Comparison of ENCODE assay signal across 18 cellular contexts in the genomic region with DNA sequence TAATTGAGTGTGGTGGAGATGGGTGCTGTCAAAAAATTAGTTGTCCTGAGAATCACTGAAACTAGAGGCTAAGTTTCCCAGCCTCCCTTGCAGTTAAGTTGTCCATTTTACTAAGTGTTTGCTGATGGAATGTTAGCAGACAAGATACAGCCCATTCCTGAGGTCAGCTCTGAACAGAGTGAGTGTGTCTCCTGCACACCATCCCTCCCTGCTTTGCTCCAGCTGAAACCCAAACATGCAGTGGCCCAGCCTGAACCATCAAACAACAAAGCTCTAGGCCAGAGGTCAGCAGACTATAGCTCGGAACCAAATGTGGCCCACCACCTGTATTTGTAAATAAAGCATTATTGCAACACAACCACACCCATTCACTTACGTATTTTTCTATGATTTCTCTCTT. TPM values are rescaled to one million over a fixed set of nuclear protein-coding genes. Genes with fewer than 3 reads are reported as not detected.
DNase-seq lines count a peak whose midpoint lies in the region; ATAC-seq, FAIRE-seq and TF ChIP-seq lines count a peak whose summit lies in the region.
"Had no signal": no experiment of that assay in that cellular context is flagged by ENCODE, and none has a peak within 500 bp of the region (broad histone marks: within the 10 kb centered on the region; RNA-seq: fewer than 3 reads in every experiment).

No MANE protein-coding gene starts in this region.

- H3K9ac ChIP-seq in GM23248 (no peak overlapping the region), keratinocyte (ENCODE audit: control insufficient read depth, extremely low read depth, insufficient read depth, low read length) (no peak overlapping the region)

- 28 to 56% methylated on average over 2 of the region's 2 CpGs for WGBS in GM23248 (ENCODE audit: low coverage in 1 of 2, low lambda C conversion rate in 2 of 2, missing lambda C conversion rate in 2 of 2), 2 experiments

- no peak for ATAC-seq in GM21737 (IDR thresholded peaks at IDR 0.05; ENCODE audit: unreplicated experiment)

- H3K27me3 ChIP-seq in GM23248 (replicated peaks; ENCODE audit: insufficient read depth) (peaks cover 27% of the 10 kb centered on the region; the same call in 1 of the 2 replicates), keratinocyte (ENCODE audit: control insufficient read depth, extremely low read depth, insufficient read depth, low read length) (peaks cover 7% of the 10 kb centered on the region)
- H3K27me3 ChIP-seq: BE2C had no signal

- H3K4me2 ChIP-seq in GM23248 (ENCODE audit: unreplicated experiment) (no peak overlapping the region), keratinocyte (ENCODE audit: control insufficient read depth, extremely low read depth, insufficient read depth, low read depth, low read length) (no peak overlapping the region)

- DNase-seq in GM23248 (peak; percentile 6), choroid plexus epithelial cell (ENCODE audit: low read depth) (peak; percentile 31), keratinocyte (ENCODE audit: low read depth, low spot score) (no peak), urothelium cell line (ENCODE audit: low spot score) (no peak), ecto neural progenitor cell (ENCODE audit: low spot score) (no peak)
- no peak for DNase-seq in NK-92 treated with Interleukin-12 subunit alpha and Interleukin-12 subunit beta, amount 100 ng/mL, for 24 hours (lab: John Stamatoyannopoulos, UW)
- DNase-seq: BE2C; CD4-positive, alpha-beta memory T cell; DMS79; EL; HCEC 1CT; HFFc6 had no signal

- H3K9me3 ChIP-seq in GM23248 (ENCODE audit: low read depth): no peaks in the 10 kb centered on the region
- H3K9me3 ChIP-seq in keratinocyte (ENCODE audit: control insufficient read depth, low read depth, low read length): no peaks in the 10 kb centered on the region
- H3K9me3 ChIP-seq: BE2C had no signal

- no peaks in the 10 kb centered on the region; the same call in 1 of the 2 replicates for H3F3A ChIP-seq in GM23248 (ENCODE audit: insufficient read depth)

- H3K4me1 ChIP-seq in GM23248 (ENCODE audit: insufficient read depth) (peaks cover 8% of the 10 kb centered on the region; the same call in 1 of the 2 replicates), keratinocyte (ENCODE audit: control insufficient read depth, extremely low read depth, insufficient read depth, low read length) (peaks cover 8% of the 10 kb centered on the region)
- H3K4me1 ChIP-seq: BE2C had no signal

- dilution Hi-C loops in keratinocyte (cut with MboI; ENCODE audit: extremely low pct_ligation_motif_present, low sequenced_read_pairs): no loop called here

- no peak overlapping the region for H3K27ac ChIP-seq in GM23248
- H3K27ac ChIP-seq in keratinocyte (ENCODE audit: control insufficient read depth, insufficient read depth, low read length): no peak overlapping the region
- H3K27ac ChIP-seq: C4-2B had no signal

- H2AFZ ChIP-seq in GM23248 (no peak overlapping the region), keratinocyte (ENCODE audit: control insufficient read depth, low read length) (no peak overlapping the region)

- no peaks in the 10 kb centered on the region for H3K9me1 ChIP-seq in keratinocyte (ENCODE audit: control insufficient read depth, extremely low read depth, insufficient read depth, low read length)

- H4K20me1 ChIP-seq in GM23248 (ENCODE audit: insufficient read depth) (no peaks in the 10 kb centered on the region), keratinocyte (ENCODE audit: control insufficient read depth, extremely low read depth, insufficient read depth, low read length) (no peaks in the 10 kb centered on the region)

- H3K36me3 ChIP-seq in GM23248 (ENCODE audit: low read depth) (no peaks in the 10 kb centered on the region), keratinocyte (ENCODE audit: control insufficient read depth in 2 of 2, extremely low read depth in 1 of 2, insufficient read depth in 2 of 2, low read length in 2 of 2) (no peaks in the 10 kb centered on the region)
- H3K36me3 ChIP-seq: BE2C had no signal

- in situ Hi-C loops in GM23248 (cut with MboI): loop anchor here (10.0 kb wide), 1 partner anchor 246 kb away; no protein-coding TSS in a partner anchor

- H3K4me3 ChIP-seq in GM23248 (no peak overlapping the region), choroid plexus epithelial cell (ENCODE audit: low read depth, low read length) (no peak overlapping the region), keratinocyte (ENCODE audit: control insufficient read depth in 2 of 3, extremely low read depth in 1 of 3, insufficient read depth in 2 of 3, low read depth in 1 of 3, low read length in 3 of 3) (no peak overlapping the region)

- no peaks in the 10 kb centered on the region for H3K79me2 ChIP-seq in GM23248 (ENCODE audit: insufficient read depth)
- H3K79me2 ChIP-seq in keratinocyte (ENCODE audit: control insufficient read depth, insufficient read depth, low read length): no peaks in the 10 kb centered on the region

- FAIRE-seq in keratinocyte (lab: Jason Lieb, UNC) (peak; percentile 20), urothelium cell line (lab: Jason Lieb, UNC) (peak; percentile 42)
- FAIRE-seq: A204.1, G401.6, GM12891, HTR-8/SVneo had no signal

- TF ChIP-seq CTCF in choroid plexus epithelial cell (conservative IDR thresholded peaks at IDR 0.05; ENCODE audit: low read depth, low read length) (no peak), keratinocyte (optimal IDR thresholded peaks at IDR 0.05 in 1 of 3, IDR thresholded peaks at IDR 0.05 in 1 of 3, conservative IDR thresholded peaks at IDR 0.05 in 1 of 3; ENCODE audit: extremely low read depth in 1 of 3, insufficient read depth in 2 of 3, low read length in 3 of 3) (no peak)

- no peaks in the 10 kb centered on the region for H3K9me2 ChIP-seq in GM23248 (ENCODE audit: insufficient read depth)

RNA-seq across cellular contexts. Expression of gene TMEM177, which starts 28.0 kb away (rescaled TPM):
- 8.5 and 9.5 TPM in 2 replicates for total RNA-seq in GM23248 (2014; rRNA removed; shearing (Covaris generic))
- polyA plus RNA-seq in GM23248 (2016; fragmentation: Nextera tagmentation; extraction: Ambion mirVana) (10.0 and 10.4 TPM in 2 replicates), keratinocyte (12.4 to 16.3 TPM (median 14.4 TPM) in 3 replicates)
- polyA plus RNA-seq in keratinocyte (2011; ENCODE audit: low read depth): 1.5 TPM
- 9.3 and 11.4 TPM in 2 replicates for polyA plus RNA-seq in keratinocyte (2011; cell fraction: cytosol; rRNA removed)
- polyA plus RNA-seq in keratinocyte (2011; cell fraction: nucleus; rRNA removed): 12.7 and 14.5 TPM in 2 replicates
- 6.9 and 16.0 TPM in 2 replicates for polyA plus RNA-seq in keratinocyte (2012; ENCODE audit: low replicate concordance)
- polyA minus RNA-seq in keratinocyte: 8.2 to 18.4 TPM (median 12.3 TPM) in 3 replicates
- 8.1 TPM for polyA minus RNA-seq in keratinocyte (2011; cell fraction: cytosol; rRNA and poly(A)+ RNA removed)
- 5.5 and 6.4 TPM in 2 replicates for polyA minus RNA-seq in keratinocyte (2011; cell fraction: nucleus; rRNA and poly(A)+ RNA removed)

Comparison
In these comparisons a context has a peak if more than half of its experiments do, and no peak if none do; other contexts are left out.
1. DNase-seq: peak in GM23248 (single experiment) and choroid plexus epithelial cell (single experiment); none in keratinocyte (single experiment), urothelium cell line (single experiment), ecto neural progenitor cell (single experiment) and NK-92 treated with Interleukin-12 subunit alpha and Interleukin-12 subunit beta, amount 100 ng/mL, for 24 hours (single experiment).